Comparison of ENCODE assay signal across 1 cellular context in genomic region chr2:24123212-24124002, GRCh38.
A peak's percentile ranks its signal among the peaks of the same experiment; 100 is the strongest.
TF ChIP-seq lines count a peak whose summit lies in the region.

FAM228B (plus strand) TSS chr2:24123469; CDS start chr2:24124362, 893 bp downstream.
PFN4 (minus strand) TSS chr2:24123334; CDS start chr2:24122535, 799 bp downstream.

TF ChIP-seq in HepG2, 621 proteins besides CTCF, POLR2A, EP300 and RAD21 (continued from another document and continues in another):
- TF ChIP-seq ZBTB49 (CRISPR knock-in tag; IDR thresholded peaks at IDR 0.05; ENCODE audit: borderline replicate concordance), result no peak
- TF ChIP-seq PHF5A (CRISPR knock-in tag; IDR thresholded peaks at IDR 0.05; ENCODE audit: low read depth, unreplicated experiment), result no peak
- TF ChIP-seq SUZ12 (IDR thresholded peaks at IDR 0.05; ENCODE audit: low read depth, low read length), result no peak
- TF ChIP-seq ZNF605 (CRISPR knock-in tag; IDR thresholded peaks at IDR 0.05), result peak; percentile 59
- TF ChIP-seq DMAP1 (CRISPR knock-in tag; IDR thresholded peaks at IDR 0.05), result peak; percentile 33
- peak; percentile 77 for TF ChIP-seq ZBTB10 (CRISPR knock-in tag; IDR thresholded peaks at IDR 0.05; ENCODE audit: borderline replicate concordance)
- TF ChIP-seq ZNF510 (CRISPR knock-in tag; IDR thresholded peaks at IDR 0.05; ENCODE audit: low read depth), result peak; percentile 85
- TF ChIP-seq ZNF580 (CRISPR knock-in tag; IDR thresholded peaks at IDR 0.05; ENCODE audit: borderline replicate concordance, low read depth), result no peak; the same call in 1 of the 2 replicates
- TF ChIP-seq ZSCAN29 (CRISPR knock-in tag; conservative IDR thresholded peaks at IDR 0.05), result no peak; the same call in 1 of the 2 replicates
- no peak for TF ChIP-seq ZNF354B (CRISPR knock-in tag; IDR thresholded peaks at IDR 0.05)
- 0 out of 2 replicates have a peak, but pooled peaks have one; percentile 55 for TF ChIP-seq ZNF280D (CRISPR knock-in tag; IDR thresholded peaks at IDR 0.05)
- peak; percentile 83 for TF ChIP-seq ASH2L (IDR thresholded peaks at IDR 0.05; ENCODE audit: insufficient read length, low read depth, low read length)
- TF ChIP-seq E2F1 (CRISPR knock-in tag; IDR thresholded peaks at IDR 0.05), result peak; percentile 74; the same call in 1 of the 2 replicates
- TF ChIP-seq ZFY (CRISPR knock-in tag; IDR thresholded peaks at IDR 0.05), result peak; percentile 98
- TF ChIP-seq SNRNP70 (IDR thresholded peaks at IDR 0.05; ENCODE audit: low read depth, low read length), result no peak
- no peak for TF ChIP-seq ELK4 (CRISPR knock-in tag; IDR thresholded peaks at IDR 0.05; ENCODE audit: borderline replicate concordance)
- TF ChIP-seq ZNF160 (CRISPR knock-in tag; IDR thresholded peaks at IDR 0.05), result peak; percentile 12; the same call in 1 of the 2 replicates
- no peak for TF ChIP-seq MLLT10 (CRISPR knock-in tag; IDR thresholded peaks at IDR 0.05)
- TF ChIP-seq NFE2 (CRISPR knock-in tag; IDR thresholded peaks at IDR 0.05), result no peak; the same call in 1 of the 2 replicates
- TF ChIP-seq SP140L (CRISPR knock-in tag; IDR thresholded peaks at IDR 0.05; ENCODE audit: borderline replicate concordance), result no peak
- no peak for TF ChIP-seq ZNF569 (CRISPR knock-in tag; IDR thresholded peaks at IDR 0.05; ENCODE audit: borderline replicate concordance)
- TF ChIP-seq UBTF (CRISPR knock-in tag; IDR thresholded peaks at IDR 0.05), result peak; percentile 95
- peak; percentile 88 for TF ChIP-seq PHF8 (CRISPR knock-in tag; IDR thresholded peaks at IDR 0.05)
- TF ChIP-seq GLMP (CRISPR knock-in tag; IDR thresholded peaks at IDR 0.05; ENCODE audit: borderline replicate concordance), result peak; percentile 82; the same call in 1 of the 2 replicates
- 0 out of 2 replicates have a peak, but pooled peaks have one; percentile 59 for TF ChIP-seq RELA (CRISPR knock-in tag; IDR thresholded peaks at IDR 0.05)
- no peak for TF ChIP-seq MTA3 (CRISPR knock-in tag; IDR thresholded peaks at IDR 0.05)
- no peak for TF ChIP-seq PAX8 (CRISPR knock-in tag; IDR thresholded peaks at IDR 0.05; ENCODE audit: borderline replicate concordance)
- no peak for TF ChIP-seq BRCA1 (CRISPR knock-in tag; IDR thresholded peaks at IDR 0.05)
- peak; percentile 48; the same call in 1 of the 2 replicates for TF ChIP-seq ZC3H13 (CRISPR knock-in tag; IDR thresholded peaks at IDR 0.05)
- peak; percentile 77 for TF ChIP-seq ZNF782 (CRISPR knock-in tag; IDR thresholded peaks at IDR 0.05; ENCODE audit: borderline replicate concordance)
- peak; percentile 44; the same call in 1 of the 2 replicates for TF ChIP-seq POGZ (CRISPR knock-in tag; IDR thresholded peaks at IDR 0.05)
- TF ChIP-seq ZHX2 (IDR thresholded peaks at IDR 0.05; ENCODE audit: low read depth), result peak; percentile 23; the same call in 1 of the 2 replicates
- TF ChIP-seq ZHX2 (CRISPR knock-in tag; IDR thresholded peaks at IDR 0.05; ENCODE audit: borderline replicate concordance), result no peak
- no peak for TF ChIP-seq PPARG (CRISPR knock-in tag; conservative IDR thresholded peaks at IDR 0.05)
- no peak; the same call in 1 of the 2 replicates for TF ChIP-seq ZNF841 (CRISPR knock-in tag; IDR thresholded peaks at IDR 0.05; ENCODE audit: borderline replicate concordance)
- 0 out of 2 replicates have a peak, but pooled peaks have one; percentile 23 for TF ChIP-seq PAWR (CRISPR knock-in tag; IDR thresholded peaks at IDR 0.05; ENCODE audit: borderline replicate concordance)
- TF ChIP-seq BRD4 (CRISPR knock-in tag; IDR thresholded peaks at IDR 0.05), result peak; percentile 64; the same call in 1 of the 2 replicates
